In the genomic region with DNA sequence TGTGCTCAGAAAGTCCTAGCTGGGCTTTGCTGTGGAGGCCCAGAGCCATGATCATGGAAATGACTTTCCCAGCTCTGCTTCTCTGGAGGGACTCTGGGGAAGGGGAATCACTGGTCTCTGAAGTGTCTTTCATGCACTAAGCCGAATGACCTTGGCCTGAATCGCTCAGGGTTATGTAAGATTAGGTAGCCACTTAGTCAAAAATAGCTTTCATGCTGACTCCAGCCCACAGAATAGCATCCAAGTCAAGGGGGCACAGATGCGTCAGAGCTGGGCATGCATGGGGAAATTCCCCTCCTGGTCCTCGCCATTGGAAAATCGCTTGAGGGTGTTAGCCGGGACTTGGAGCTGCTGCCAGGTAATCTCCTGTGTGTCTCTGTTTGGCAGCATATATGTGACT, we compare ENCODE assay signal across 18 cellular contexts. TPM values are rescaled to one million over a fixed set of nuclear protein-coding genes. Genes with fewer than 3 reads are reported as not detected.
DNase-seq lines count a peak whose midpoint lies in the region; ATAC-seq and TF ChIP-seq lines count a peak whose summit lies in the region.
"Had no signal": no experiment of that assay in that cellular context is flagged by ENCODE, and none has a peak within 500 bp of the region (broad histone marks: within the 10 kb centered on the region; RNA-seq: fewer than 3 reads in every experiment).

No MANE protein-coding gene starts in this region.

- no peak overlapping the region for H3K27ac ChIP-seq in foreskin keratinocyte
- peak overlapping the region; percentile 56 to 86 for H3K27ac ChIP-seq in right atrium auricular region
- H3K27ac ChIP-seq: 22Rv1, BLaER1 had no signal

- no peaks in the 10 kb centered on the region for H3K9me3 ChIP-seq in right atrium auricular region
- H3K9me3 ChIP-seq: BLaER1 had no signal

- peak overlapping the region; percentile 30 for H3K4me3 Mint-ChIP-seq in activated naive CD8-positive, alpha-beta T cell treated with anti-CD3 and anti-CD28 coated beads for 36 hours
- H3K4me3 Mint-ChIP-seq in activated naive CD8-positive, alpha-beta T cell treated with anti-CD3 and anti-CD28 coated beads, Interleukin-2, amount 50 U/mL, for 24 hours = no peak overlapping the region
- H3K4me3 Mint-ChIP-seq: CD8-positive, alpha-beta T cell; IgD-negative memory B cell had no signal

- DNase-seq in activated naive CD8-positive, alpha-beta T cell treated with anti-CD3 and anti-CD28 coated beads for 36 hours = no peak
- no peak for DNase-seq in activated naive CD8-positive, alpha-beta T cell treated with anti-CD3 and anti-CD28 coated beads, Interleukin-2, amount 50 U/mL, for 24 hours
- DNase-seq in foreskin keratinocyte (peak in 1 of 2 donors; percentile 39), right atrium auricular region (ENCODE audit: low spot score) (no peak), erythroblast (lab: John Stamatoyannopoulos, UW) (no peak), anterior cingulate cortex (lab: John Stamatoyannopoulos, UW) (no peak)
- DNase-seq: CD8-positive, alpha-beta T cell; DMS79 treated with DMSO at 0.1 percent for 48 hours; Kasumi-1; NCI-H1105 treated with DMSO at 0.1 percent for 48 hours; NCI-H187; NCI-H446; NCI-H69 had no signal

- H3K36me3 Mint-ChIP-seq in activated naive CD8-positive, alpha-beta T cell treated with anti-CD3 and anti-CD28 coated beads for 36 hours = no peaks in the 10 kb centered on the region
- H3K36me3 Mint-ChIP-seq in activated naive CD8-positive, alpha-beta T cell treated with anti-CD3 and anti-CD28 coated beads, Interleukin-2, amount 50 U/mL, for 24 hours (ENCODE audit: low read depth) = no peaks in the 10 kb centered on the region
- H3K36me3 Mint-ChIP-seq: CD8-positive, alpha-beta T cell had no signal

- TF ChIP-seq CTCF in foreskin keratinocyte (conservative IDR thresholded peaks at IDR 0.05) (no peak), right atrium auricular region (IDR thresholded peaks at IDR 0.05) (no peak)

- TF ChIP-seq POLR2A in erythroblast (IDR thresholded peaks at IDR 0.05; ENCODE audit: low read length) = no peak

- H3K9me3 Mint-ChIP-seq in activated naive CD8-positive, alpha-beta T cell treated with anti-CD3 and anti-CD28 coated beads for 36 hours = no peaks in the 10 kb centered on the region
- H3K9me3 Mint-ChIP-seq in activated naive CD8-positive, alpha-beta T cell treated with anti-CD3 and anti-CD28 coated beads, Interleukin-2, amount 50 U/mL, for 24 hours = no peaks in the 10 kb centered on the region
- H3K9me3 Mint-ChIP-seq: CD8-positive, alpha-beta T cell; IgD-negative memory B cell had no signal

- H3K36me3 ChIP-seq in right atrium auricular region = no peaks in the 10 kb centered on the region
- H3K36me3 ChIP-seq: BLaER1 had no signal

- H3K4me3 ChIP-seq in right atrium auricular region = no peak overlapping the region
- H3K4me3 ChIP-seq: BLaER1 had no signal

- no peaks in the 10 kb centered on the region for H3K4me1 Mint-ChIP-seq in activated naive CD8-positive, alpha-beta T cell treated with anti-CD3 and anti-CD28 coated beads for 36 hours
- no peaks in the 10 kb centered on the region for H3K4me1 Mint-ChIP-seq in activated naive CD8-positive, alpha-beta T cell treated with anti-CD3 and anti-CD28 coated beads, Interleukin-2, amount 50 U/mL, for 24 hours
- H3K4me1 Mint-ChIP-seq: IgD-negative memory B cell had no signal

- no peak for ATAC-seq in activated naive CD8-positive, alpha-beta T cell treated with anti-CD3 and anti-CD28 coated beads, Interleukin-2, amount 50 U/mL, for 24 hours
- ATAC-seq in foreskin keratinocyte (peak; percentile 32), HG03039 (IDR thresholded peaks at IDR 0.05; ENCODE audit: unreplicated experiment) (no peak), GM21529 (IDR thresholded peaks at IDR 0.05; ENCODE audit: unreplicated experiment) (no peak)
- ATAC-seq: CD8-positive, alpha-beta T cell had no signal

- H3K27me3 ChIP-seq in foreskin keratinocyte (peaks cover 47% of the 10 kb centered on the region), right atrium auricular region (no peaks in the 10 kb centered on the region)
- H3K27me3 ChIP-seq: BLaER1 had no signal

- H3K4me1 ChIP-seq in foreskin keratinocyte (no peaks in the 10 kb centered on the region), right atrium auricular region (peaks cover 0 to 6% of the 10 kb centered on the region in 2 donors)

- peaks cover 10% of the 10 kb centered on the region for H3K27me3 Mint-ChIP-seq in activated naive CD8-positive, alpha-beta T cell treated with anti-CD3 and anti-CD28 coated beads for 36 hours
- H3K27me3 Mint-ChIP-seq in activated naive CD8-positive, alpha-beta T cell treated with anti-CD3 and anti-CD28 coated beads, Interleukin-2, amount 50 U/mL, for 24 hours = peaks cover 9% of the 10 kb centered on the region

- no peak overlapping the region for H3K27ac Mint-ChIP-seq in activated naive CD8-positive, alpha-beta T cell treated with anti-CD3 and anti-CD28 coated beads for 36 hours
- no peak overlapping the region for H3K27ac Mint-ChIP-seq in activated naive CD8-positive, alpha-beta T cell treated with anti-CD3 and anti-CD28 coated beads, Interleukin-2, amount 50 U/mL, for 24 hours
- H3K27ac Mint-ChIP-seq: CD8-positive, alpha-beta T cell; IgD-negative memory B cell had no signal

RNA-seq across cellular contexts. Expression of gene PPARGC1B, which starts 36.1 kb away (rescaled TPM):
- total RNA-seq in activated naive CD8-positive, alpha-beta T cell treated with anti-CD3 and anti-CD28 coated beads for 36 hours = 10 to 100 TPM; 10.6 to 10.9 TPM
- total RNA-seq in foreskin keratinocyte (4.1 and 4.4 TPM in 2 replicates), right atrium auricular region (10 to 100 TPM; 10.1 to 11.4 TPM)
- 0.62 and 0.67 TPM in 2 replicates for polyA plus RNA-seq in foreskin keratinocyte
